Comparison of ENCODE assay signal across 22 cellular contexts in genomic region chr16:54453863-54454262, GRCh38.
"Had no signal": no experiment of that assay in that cellular context is flagged by ENCODE, and none has a peak within 500 bp of the region (broad histone marks: within the 10 kb centered on the region; RNA-seq: fewer than 3 reads in every experiment).

No MANE protein-coding gene starts in this region.

- H3K27ac ChIP-seq: coronary artery, dorsolateral prefrontal cortex, gastrocnemius medialis, parathyroid adenoma, psoas muscle, skin epidermis, testis, tibial nerve, upper lobe of right lung, vagina had no signal

- H2AFZ ChIP-seq: parathyroid adenoma had no signal

- H3K9me3 ChIP-seq: gastrocnemius medialis, psoas muscle, testis, tibial nerve, upper lobe of right lung, vagina had no signal

- ATAC-seq: esophagus mucosa; left colon; natural killer cell; sciatic nerve; stimulated activated naive B cell treated with anti-CD40 and anti-IgM and Interleukin-4, amounts not matched to agents 10 μg/mL and 1 μg/mL and 100 μg/mL, for 72 hours; stimulated activated naive CD8-positive, alpha-beta T cell treated with anti-CD3 and anti-CD28 coated beads, Interleukin-15, amount 100 ng/mL, for 72 hours; upper lobe of right lung had no signal

- H3K36me3 ChIP-seq: gastrocnemius medialis, tibial nerve, upper lobe of right lung, vagina had no signal

- H3K4me1 ChIP-seq: gastrocnemius medialis, parathyroid adenoma, psoas muscle, testis, tibial nerve, upper lobe of right lung had no signal

- H3K4me3 ChIP-seq: coronary artery, dorsolateral prefrontal cortex, gastrocnemius medialis, psoas muscle, skin epidermis, testis, tibial nerve, upper lobe of right lung, vagina had no signal

- DNase-seq: dorsolateral prefrontal cortex; effector CD8-positive, alpha-beta T cell; gastrocnemius medialis; left colon; mammary epithelial cell; natural killer cell; occipital lobe; psoas muscle; retina; stimulated activated CD4-positive, alpha-beta T cell treated with anti-CD3 and anti-CD28 coated beads, Interleukin-2, amount 100 ng/mL, for 24 hours; stimulated activated CD4-positive, alpha-beta T cell treated with anti-CD3 and anti-CD28 coated beads, Interleukin-4, amount 100 ng/mL, for 4 hours; stimulated activated naive B cell treated with anti-CD40 and anti-IgM and Interleukin-4, amounts not matched to agents 10 μg/mL and 1 μg/mL and 100 μg/mL, for 72 hours; stimulated activated naive CD8-positive, alpha-beta T cell treated with anti-CD3 and anti-CD28 coated beads, Interleukin-15, amount 100 ng/mL, for 72 hours; testis; upper lobe of right lung had no signal

- H3K9ac ChIP-seq: parathyroid adenoma had no signal

- H3K79me2 ChIP-seq: parathyroid adenoma had no signal

- H3K27me3 ChIP-seq: gastrocnemius medialis, testis, upper lobe of right lung, vagina had no signal
